Comparison of ENCODE assay signal across 20 cellular contexts in the genomic region with DNA sequence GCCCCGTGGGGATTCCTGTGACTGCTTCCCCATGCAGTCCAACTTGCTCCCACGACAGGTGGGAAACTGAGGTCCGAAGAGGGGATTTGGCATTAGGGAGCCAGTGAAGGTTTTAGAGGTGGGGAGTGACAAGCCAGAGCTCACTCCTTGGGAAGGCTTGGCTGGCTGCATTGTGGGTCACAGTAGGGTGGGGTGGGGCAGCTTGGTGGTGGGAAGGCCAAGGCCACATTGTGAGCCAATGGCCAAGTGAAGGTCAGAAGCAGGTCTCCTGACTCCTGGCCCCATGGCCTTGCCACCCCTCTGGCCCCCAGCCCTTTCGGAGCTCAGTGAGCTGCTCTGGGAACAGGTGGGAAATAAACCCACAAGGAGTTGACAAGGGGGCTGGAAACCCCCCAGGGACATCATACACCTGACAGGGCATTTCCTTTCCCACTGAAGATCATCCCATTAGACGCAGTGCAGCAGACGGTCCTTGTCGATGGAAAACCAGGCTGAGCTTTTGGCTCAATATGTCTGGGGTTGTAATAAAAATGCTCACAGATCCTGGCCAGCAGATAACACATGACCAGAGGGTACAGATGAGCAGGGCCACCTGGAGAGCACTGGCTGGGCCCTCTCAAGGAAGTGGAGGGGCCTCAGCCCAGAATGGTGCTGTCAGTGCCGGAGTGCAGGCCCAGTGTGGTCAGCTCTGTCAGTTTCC. TPM values are rescaled to one million over a fixed set of nuclear protein-coding genes. Genes with fewer than 3 reads are reported as not detected.
A peak's percentile ranks its signal among the peaks of the same experiment; 100 is the strongest.
DNase-seq lines count a peak whose midpoint lies in the region; ATAC-seq and TF ChIP-seq lines count a peak whose summit lies in the region.
"Had no signal": no experiment of that assay in that cellular context is flagged by ENCODE, and none has a peak within 500 bp of the region (broad histone marks: within the 10 kb centered on the region; RNA-seq: fewer than 3 reads in every experiment).

No MANE protein-coding gene starts in this region.

- H3K9me3 ChIP-seq in sigmoid colon = no peaks in the 10 kb centered on the region
- H3K9me3 ChIP-seq: testis had no signal

- peak overlapping the region; percentile 2 for H3K27ac ChIP-seq in layer of hippocampus (ENCODE audit: low read depth, low read length)
- H3K27ac ChIP-seq in sigmoid colon = peak overlapping the region; percentile 38 to 55 (median 44)
- H3K27ac ChIP-seq: foreskin keratinocyte, testis had no signal

- DNase-seq in activated naive CD4-positive, alpha-beta T cell treated with anti-CD3 and anti-CD28 coated beads, Interleukin-2, amount 50 U/mL, for 72 hours (ENCODE audit: low spot score in 2 of 2) = no peak
- no peak for DNase-seq in activated naive CD4-positive, alpha-beta T cell treated with anti-CD3 and anti-CD28 coated beads, Interleukin-2, amount 50 U/mL, for 16 hours
- peak; percentile 18 for DNase-seq in NCI-H2171 treated with DMSO at 0.1 percent for 48 hours (lab: John Stamatoyannopoulos, UW)
- DNase-seq in sigmoid colon = no peak
- no peak for DNase-seq in NCI-H2029 treated with DMSO at 0.1 percent for 48 hours (lab: John Stamatoyannopoulos, UW)
- no peak for DNase-seq in HT-29 (ENCODE audit: low spot score)
- no peak for DNase-seq in GDM1 (lab: John Stamatoyannopoulos, UW)
- DNase-seq: activated CD4-positive, alpha-beta T cell treated with anti-CD3 and anti-CD28 coated beads for 4 hours; activated naive CD4-positive, alpha-beta T cell; CD8-positive, alpha-beta memory T cell; DMS79; foreskin keratinocyte; NCI-H226; occipital lobe; RPMI8226; testis had no signal

- peak overlapping the region; percentile 61 to 70 for H3K27ac Mint-ChIP-seq in activated naive CD4-positive, alpha-beta T cell treated with anti-CD3 and anti-CD28 coated beads, Interleukin-2, amount 50 U/mL, for 72 hours

- H3K4me1 ChIP-seq in sigmoid colon = peaks cover 0 to 55% (median 43%) of the 10 kb centered on the region in 4 donors

- no peaks in the 10 kb centered on the region for H3K36me3 Mint-ChIP-seq in activated naive CD4-positive, alpha-beta T cell treated with anti-CD3 and anti-CD28 coated beads, Interleukin-2, amount 50 U/mL, for 72 hours
- H3K36me3 Mint-ChIP-seq: CD8-positive, alpha-beta memory T cell had no signal

- H3K36me3 ChIP-seq in sigmoid colon = no peaks in the 10 kb centered on the region

- ATAC-seq in activated naive CD4-positive, alpha-beta T cell treated with anti-CD3 and anti-CD28 coated beads, Interleukin-2, amount 50 U/mL, for 72 hours = no peak
- ATAC-seq: foreskin keratinocyte, HCT116 had no signal

- H3K27me3 ChIP-seq in layer of hippocampus (ENCODE audit: control insufficient read depth, insufficient read depth, low read length) (no peaks in the 10 kb centered on the region), sigmoid colon (no peaks in the 10 kb centered on the region)
- H3K27me3 ChIP-seq: foreskin keratinocyte, testis had no signal

- no peak overlapping the region for H3K4me3 ChIP-seq in sigmoid colon
- H3K4me3 ChIP-seq: testis had no signal

- intact Hi-C loops in sigmoid colon (cut with DNase I) = no loop called here

- TF ChIP-seq CTCF in sigmoid colon (IDR thresholded peaks at IDR 0.05) = no peak

- H3K9me3 Mint-ChIP-seq in activated naive CD4-positive, alpha-beta T cell treated with anti-CD3 and anti-CD28 coated beads, Interleukin-2, amount 50 U/mL, for 72 hours = no peaks in the 10 kb centered on the region
- H3K9me3 Mint-ChIP-seq: CD8-positive, alpha-beta memory T cell had no signal

- TF ChIP-seq EP300 in sigmoid colon (IDR thresholded peaks at IDR 0.05) = no peak

- no peak for TF ChIP-seq POLR2A in sigmoid colon (IDR thresholded peaks at IDR 0.05)

- WGBS in sigmoid colon, 2 donors = 85 to 90% methylated on average over 8 of the region's 8 CpGs

RNA-seq across cellular contexts. Expression of a gene that starts 2.4 kb away (rescaled TPM):
- under 1 TPM; 0.45 to 0.68 TPM for total RNA-seq in activated naive CD4-positive, alpha-beta T cell treated with anti-CD3 and anti-CD28 coated beads, Interleukin-2, amount 50 U/mL, for 72 hours
- total RNA-seq in sigmoid colon = under 1 TPM in 1 of 4 donors, not detected in 3; 0.55 TPM
- polyA plus RNA-seq in sigmoid colon = under 1 TPM in 1 of 3 donors, not detected in 2; 0.25 TPM
- total RNA-seq in HT-29 (2014; rRNA removed; shearing (Covaris generic)) = 0.20 TPM in 1 of 2 replicates, not detected in the other
- total RNA-seq: dermis microvascular lymphatic vessel endothelial cell, foreskin keratinocyte, kidney epithelial cell had no signal
- polyA plus RNA-seq: foreskin keratinocyte had no signal

RNA-seq across cellular contexts. Expression of a gene that starts 56.1 kb away (rescaled TPM):
- total RNA-seq in activated naive CD4-positive, alpha-beta T cell treated with anti-CD3 and anti-CD28 coated beads, Interleukin-2, amount 50 U/mL, for 72 hours = 100 to 1,000 TPM in 1 of 2 donors, 10 to 100 TPM in 1; 54.5 to 126 TPM
- 10 to 100 TPM; 24.6 to 46.7 (median 40.3) TPM for total RNA-seq in sigmoid colon
- polyA plus RNA-seq in sigmoid colon = 10 to 100 TPM; 12.0 to 73.1 (median 30.7) TPM
- 25.0 and 28.8 TPM in 2 replicates for total RNA-seq in HT-29 (2014; rRNA removed; shearing (Covaris generic))
